Comparison of ENCODE assay signal across 13 cellular contexts in the genomic region with DNA sequence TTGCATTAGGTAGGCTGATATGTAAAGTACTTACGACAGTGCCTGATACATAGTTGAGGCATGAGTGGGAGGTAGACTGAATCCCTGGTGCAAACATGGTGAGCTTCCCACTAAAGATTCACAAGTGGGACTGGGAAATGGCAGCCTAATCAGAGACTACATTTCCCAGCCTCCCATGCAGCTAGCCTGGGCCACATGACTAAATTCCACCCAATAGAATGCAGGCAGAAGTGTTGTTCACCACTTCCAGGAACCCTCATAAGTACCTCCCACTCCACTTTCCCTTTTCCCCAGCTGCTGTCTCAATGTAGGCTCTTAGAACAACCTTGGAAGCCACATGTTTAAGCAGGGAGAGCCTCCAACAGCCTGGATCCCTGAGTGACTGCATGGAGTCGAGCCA.
A peak's percentile ranks its signal among the peaks of the same experiment; 100 is the strongest.
DNase-seq lines count a peak whose midpoint lies in the region; ATAC-seq and TF ChIP-seq lines count a peak whose summit lies in the region.
"Had no signal": no experiment of that assay in that cellular context is flagged by ENCODE, and none has a peak within 500 bp of the region (broad histone marks: within the 10 kb centered on the region; RNA-seq: fewer than 3 reads in every experiment).

No MANE protein-coding gene starts in this region.

- intact Hi-C loops in psoas muscle (cut with DNase I), result no loop called here

- peak; percentile 2 for DNase-seq in stimulated activated CD4-positive, alpha-beta T cell treated with anti-CD3 and anti-CD28 coated beads, Interleukin-15, amount 100 ng/mL, for 24 hours
- DNase-seq in stimulated activated CD4-positive, alpha-beta T cell treated with anti-CD3 and anti-CD28 coated beads, Interleukin-12 subunit alpha, Interleukin-12 subunit beta, amount 100 ng/mL, for 4 hours, result no peak
- DNase-seq in NCI-H524 treated with DMSO at 0.1 percent for 48 hours (lab: John Stamatoyannopoulos, UW) (peak; percentile 28), dermis blood vessel endothelial cell (peak; percentile 49), stromal cell of bone marrow (ENCODE audit: low read depth) (peak; percentile 34), COR-L47 (lab: John Stamatoyannopoulos, UW) (no peak), psoas muscle (no peak)
- DNase-seq: central memory CD4-positive, alpha-beta T cell; stimulated activated CD4-positive, alpha-beta T cell treated with anti-CD3 and anti-CD28 coated beads, Interleukin-4, amount 100 ng/mL, for 1 hour had no signal

- WGBS in psoas muscle, 3 donors, result 80 to 94% (median 80%) methylated on average over 2 of the region's 2 CpGs

- H3K27ac ChIP-seq in psoas muscle, result no peak overlapping the region
- H3K27ac ChIP-seq: C4-2B, neural progenitor cell, tibial nerve had no signal

- no peaks in the 10 kb centered on the region for H3K36me3 ChIP-seq in psoas muscle (ENCODE audit: insufficient read depth in 1 of 2, low read depth in 1 of 2)
- H3K36me3 ChIP-seq: neural progenitor cell, tibial nerve had no signal

- H3K4me3 ChIP-seq in psoas muscle, result no peak overlapping the region
- H3K4me3 ChIP-seq: neural progenitor cell, tibial nerve had no signal

- no peak for ATAC-seq in GM19324 (IDR thresholded peaks at IDR 0.05; ENCODE audit: low FRiP score, unreplicated experiment)
- ATAC-seq in psoas muscle, result no peak

- TF ChIP-seq CTCF in psoas muscle (IDR thresholded peaks at IDR 0.05), result no peak

- peaks cover 7% of the 10 kb centered on the region for H3K9me3 ChIP-seq in psoas muscle

- H3K27me3 ChIP-seq in psoas muscle (ENCODE audit: insufficient read depth in 3 of 3, low read length in 2 of 3), result no peaks in the 10 kb centered on the region
- H3K27me3 ChIP-seq: neural progenitor cell, tibial nerve had no signal

- no peaks in the 10 kb centered on the region for H3K4me1 ChIP-seq in psoas muscle
- H3K4me1 ChIP-seq: neural progenitor cell, tibial nerve had no signal

Comparison
In these comparisons a context has a peak if more than half of its experiments do, and no peak if none do; other contexts are left out.
1. DNase-seq: peak in stimulated activated CD4-positive, alpha-beta T cell treated with anti-CD3 and anti-CD28 coated beads, Interleukin-15, amount 100 ng/mL, for 24 hours (single experiment), NCI-H524 treated with DMSO at 0.1 percent for 48 hours (single experiment), dermis blood vessel endothelial cell (single experiment) and stromal cell of bone marrow (single experiment); none in stimulated activated CD4-positive, alpha-beta T cell treated with anti-CD3 and anti-CD28 coated beads, Interleukin-12 subunit alpha, Interleukin-12 subunit beta, amount 100 ng/mL, for 4 hours (single experiment), COR-L47 (single experiment) and psoas muscle (0 of 2).